17 cellular contexts compared by ENCODE assay signal in the genomic region with DNA sequence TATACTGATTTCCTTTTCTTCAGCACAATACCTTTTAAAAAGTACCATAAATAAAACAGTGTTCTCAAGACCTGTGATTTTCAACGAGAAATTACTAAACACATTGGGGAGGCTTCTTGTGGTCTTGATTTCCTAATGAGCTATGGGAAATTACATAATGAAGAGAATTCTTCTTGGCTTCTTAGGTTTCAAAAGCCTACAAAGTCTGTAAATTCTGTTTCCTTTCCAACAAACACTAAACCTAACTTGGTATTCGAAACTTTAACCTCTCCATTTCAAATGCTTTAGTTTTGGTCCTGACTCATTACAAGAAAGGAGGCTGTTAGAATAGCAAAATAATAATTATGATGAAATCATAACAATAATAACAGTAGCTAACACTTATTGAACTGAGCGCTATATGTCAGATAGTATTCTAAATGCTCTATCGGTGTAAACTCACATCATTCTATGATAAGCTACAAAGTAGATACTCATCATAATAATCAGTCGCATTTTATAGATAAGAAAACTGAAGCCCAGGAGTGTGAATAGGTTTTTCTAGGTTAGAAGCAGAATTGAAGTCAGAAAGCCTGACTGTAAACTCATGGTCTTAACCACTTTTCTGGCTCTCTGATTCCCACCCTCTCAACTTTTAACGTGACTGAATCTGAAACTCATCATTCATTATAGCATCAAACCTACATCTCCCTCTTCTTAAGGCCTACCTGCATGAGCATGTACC.
DNase-seq lines count a peak whose midpoint lies in the region; ATAC-seq and TF ChIP-seq lines count a peak whose summit lies in the region.
"Had no signal": no experiment of that assay in that cellular context is flagged by ENCODE, and none has a peak within 500 bp of the region (broad histone marks: within the 10 kb centered on the region; RNA-seq: fewer than 3 reads in every experiment).

No MANE protein-coding gene starts in this region.

- DNase-seq in choroid plexus epithelial cell (ENCODE audit: low read depth), result peak; percentile 66
- DNase-seq in stimulated activated CD4-positive, alpha-beta T cell treated with anti-CD3 and anti-CD28 coated beads, Interleukin-2, amount 100 ng/mL, for 48 hours, result no peak
- DNase-seq in CD4-positive, alpha-beta T cell, result no peak
- DNase-seq in cortex of kidney (lab: John Stamatoyannopoulos, UW), result no peak
- no peak for DNase-seq in central memory CD4-positive, alpha-beta T cell
- DNase-seq: activated T-cell treated with anti-CD3 and anti-CD28 coated beads for 4 hours, adrenal gland, colonic mucosa, natural killer cell, NCI-H2171, right cardiac atrium, WERI-Rb-1 had no signal

- H3K27ac ChIP-seq in CD4-positive, alpha-beta T cell (ENCODE audit: low read depth, low read length), result no peak overlapping the region
- H3K27ac ChIP-seq: adrenal gland; BLaER1 treated with 17β-estradiol and CSF1 and Interleukin-3, amounts not matched to agents 10 nM and 100 nM; colonic mucosa; esophagus muscularis mucosa; WERI-Rb-1 had no signal

- CTCF ChIA-PET in CD4-positive, alpha-beta T cell (lab: Charles Lee), result no interaction called here

- POLR2A ChIA-PET in CD4-positive, alpha-beta T cell (lab: Charles Lee), result interaction anchor here (0.7 kb wide), 1 partner anchor 710 kb away, joined by 3 read pairs; no protein-coding TSS in a partner anchor

- intact Hi-C loops in CD4-positive, alpha-beta T cell (cut with DNase I, micrococcal nuclease), result no loop called here

- ATAC-seq in GM18505 (IDR thresholded peaks at IDR 0.05; ENCODE audit: unreplicated experiment) (peak; percentile 55), GM21515 (IDR thresholded peaks at IDR 0.05; ENCODE audit: unreplicated experiment) (peak; percentile 64), HG03565 (IDR thresholded peaks at IDR 0.05; ENCODE audit: unreplicated experiment) (peak; percentile 48)
- ATAC-seq in CD4-positive, alpha-beta T cell (ENCODE audit: poor library complexity), result no peak
- ATAC-seq: right cardiac atrium had no signal

- no peaks in the 10 kb centered on the region for H3K27me3 ChIP-seq in CD4-positive, alpha-beta T cell (ENCODE audit: control insufficient read depth, insufficient read depth, low read length)
- H3K27me3 ChIP-seq: adrenal gland; BLaER1 treated with 17β-estradiol and CSF1 and Interleukin-3, amounts not matched to agents 10 nM and 100 nM; colonic mucosa; esophagus muscularis mucosa had no signal

- no peak overlapping the region for H3K4me3 ChIP-seq in choroid plexus epithelial cell (ENCODE audit: low read depth, low read length)
- H3K4me3 ChIP-seq: adrenal gland; BLaER1 treated with 17β-estradiol and CSF1 and Interleukin-3, amounts not matched to agents 10 nM and 100 nM; colonic mucosa; esophagus muscularis mucosa had no signal

- peaks cover 10% of the 10 kb centered on the region for H3K4me1 Mint-ChIP-seq in CD4-positive, alpha-beta T cell (ENCODE audit: low read depth)

- H3K9me3 Mint-ChIP-seq in CD4-positive, alpha-beta T cell, result no peaks in the 10 kb centered on the region

- H3K36me3 Mint-ChIP-seq in CD4-positive, alpha-beta T cell (ENCODE audit: low read depth), result no peaks in the 10 kb centered on the region
- H3K36me3 Mint-ChIP-seq: natural killer cell had no signal

- TF ChIP-seq POLR2A in GM18505 (IDR thresholded peaks at IDR 0.05; ENCODE audit: borderline replicate concordance, extremely low read depth, insufficient read depth, insufficient read length), result no peak

- no peaks in the 10 kb centered on the region for H3K9me3 ChIP-seq in CD4-positive, alpha-beta T cell (ENCODE audit: control insufficient read depth, low read length)
- H3K9me3 ChIP-seq: adrenal gland; BLaER1 treated with 17β-estradiol and CSF1 and Interleukin-3, amounts not matched to agents 10 nM and 100 nM; colonic mucosa; esophagus muscularis mucosa had no signal

- no peak overlapping the region for H3K27ac Mint-ChIP-seq in CD4-positive, alpha-beta T cell
- H3K27ac Mint-ChIP-seq: natural killer cell had no signal

- H3K27me3 Mint-ChIP-seq in CD4-positive, alpha-beta T cell, result no peaks in the 10 kb centered on the region

- TF ChIP-seq CTCF in choroid plexus epithelial cell (conservative IDR thresholded peaks at IDR 0.05; ENCODE audit: low read depth, low read length), result no peak
- TF ChIP-seq CTCF in CD4-positive, alpha-beta T cell (IDR thresholded peaks at IDR 0.05), result no peak

- H3K4me3 Mint-ChIP-seq in CD4-positive, alpha-beta T cell, result no peak overlapping the region
- H3K4me3 Mint-ChIP-seq: natural killer cell had no signal
